8 cellular contexts compared by ENCODE assay signal in genomic region chr18:70450658-70451253, GRCh38.
DNase-seq lines count a peak whose midpoint lies in the region; ATAC-seq and TF ChIP-seq lines count a peak whose summit lies in the region.
"Had no signal": no experiment of that assay in that cellular context is flagged by ENCODE, and none has a peak within 500 bp of the region (broad histone marks: within the 10 kb centered on the region; RNA-seq: fewer than 3 reads in every experiment).

No MANE protein-coding gene starts in this region.

- no peak overlapping the region for H3K4me2 ChIP-seq in mammary epithelial cell (ENCODE audit: insufficient read depth, low read depth, low read length)

- dilution Hi-C loops in mammary epithelial cell (cut with HindIII; ENCODE audit: low sequenced_read_pairs), result no loop called here

- H3K36me3 Mint-ChIP-seq in nephron progenitor cell (ENCODE audit: low read depth), result no peaks in the 10 kb centered on the region

- intact Hi-C loops in mammary epithelial cell (cut with micrococcal nuclease) (loop anchor here (1.0 to 10.0 kb wide), 5 partner anchors 254 to 1603 kb away; no protein-coding TSS in a partner anchor), mucosa of descending colon (cut with DNase I, micrococcal nuclease) (loop anchor here in 1 of 2 donors (5.0 kb wide), 1 partner anchor 253 kb away; no protein-coding TSS in a partner anchor)

- H3K4me3 ChIP-seq in mammary epithelial cell (replicated peaks in 1 of 3; ENCODE audit: insufficient read depth in 1 of 3, low read depth in 2 of 3, low read length in 3 of 3) (no peak overlapping the region), mucosa of descending colon (no peak overlapping the region)

- no peak overlapping the region for H3K4me3 Mint-ChIP-seq in nephron progenitor cell

- H3K9me3 ChIP-seq in mammary epithelial cell (replicated peaks; ENCODE audit: insufficient read depth, low read length) (no peaks in the 10 kb centered on the region), mucosa of descending colon (no peaks in the 10 kb centered on the region)

- H3K27me3 ChIP-seq in mammary epithelial cell (ENCODE audit: insufficient read depth, low read length), result no peaks in the 10 kb centered on the region

- 5% methylated on average over 2 of the region's 2 CpGs for WGBS in mammary epithelial cell (ENCODE audit: low coverage, missing lambda C conversion rate)

- DNase-seq in GM03348 (ENCODE audit: low spot score) (peak; percentile 40), LoVo (ENCODE audit: low spot score) (peak; percentile 31), mammary epithelial cell (no peak), nephron progenitor cell (no peak), mucosa of descending colon (no peak), NCI-H2171 (lab: John Stamatoyannopoulos, UW) (no peak)
- DNase-seq: caudate nucleus had no signal

- no peak overlapping the region for H3K27ac Mint-ChIP-seq in nephron progenitor cell

- peaks cover 5% of the 10 kb centered on the region for H3K27me3 Mint-ChIP-seq in nephron progenitor cell (ENCODE audit: low read depth, poor library complexity)

- no peak for ATAC-seq in GM18907 (IDR thresholded peaks at IDR 0.05; ENCODE audit: unreplicated experiment)
- no peak for ATAC-seq in mucosa of descending colon

- H3K9ac ChIP-seq in mammary epithelial cell (ENCODE audit: insufficient read depth, low read length), result no peak overlapping the region

- no peaks in the 10 kb centered on the region for H3K79me2 ChIP-seq in mammary epithelial cell (ENCODE audit: insufficient read depth, low read length)

- no peaks in the 10 kb centered on the region for H3K9me3 Mint-ChIP-seq in nephron progenitor cell

- CTCF ChIA-PET in mammary epithelial cell (lab: Charles Lee; ENCODE audit: low non-redundant PET), result interaction anchor here (0.6 kb wide), 1 partner anchor 376 kb away, joined by 35 read pairs; no protein-coding TSS in a partner anchor

- TF ChIP-seq CTCF in mammary epithelial cell (conservative IDR thresholded peaks at IDR 0.05 in 1 of 2, IDR thresholded peaks at IDR 0.05 in 1 of 2; ENCODE audit: extremely low read depth in 1 of 2, insufficient read depth in 1 of 2, low read depth in 1 of 2, low read length in 2 of 2) (peak; percentile 47 to 59), nephron progenitor cell (IDR thresholded peaks at IDR 0.05) (peak; percentile 53), mucosa of descending colon (IDR thresholded peaks at IDR 0.05) (no peak)

- no peaks in the 10 kb centered on the region for H4K20me1 ChIP-seq in mammary epithelial cell (ENCODE audit: insufficient read depth, low read length)

- in situ Hi-C loops in mammary epithelial cell (cut with MboI; ENCODE audit: low sequenced_read_pairs in 2 of 2), result loop anchor here in 1 of 2 donors (25.0 kb wide), 1 partner anchor 638 kb away; no protein-coding TSS in a partner anchor

- H3K36me3 ChIP-seq in mammary epithelial cell (ENCODE audit: insufficient read depth, low read length) (no peaks in the 10 kb centered on the region), mucosa of descending colon (ENCODE audit: low read depth) (no peaks in the 10 kb centered on the region)

- no peak overlapping the region for H2AFZ ChIP-seq in mammary epithelial cell (ENCODE audit: low read depth, low read length)

- H3K27ac ChIP-seq in mammary epithelial cell (ENCODE audit: insufficient read depth, low read depth, low read length), result no peak overlapping the region

- H3K4me1 Mint-ChIP-seq in nephron progenitor cell, result peaks cover 20% of the 10 kb centered on the region

- H3K4me1 ChIP-seq in mammary epithelial cell (ENCODE audit: insufficient read depth, low read length) (no peaks in the 10 kb centered on the region), mucosa of descending colon (ENCODE audit: low read depth) (no peaks in the 10 kb centered on the region)

- BruUV-seq in mammary epithelial cell (replicated peaks; lab: Mats Ljungman, UMichigan), result no TSS peak

Comparison
In these comparisons a context has a peak if more than half of its experiments do, and no peak if none do; other contexts are left out.
1. DNase-seq: peak in GM03348 (single experiment) and LoVo (single experiment); none in mammary epithelial cell (single experiment), nephron progenitor cell (single experiment), mucosa of descending colon (0 of 3) and NCI-H2171 (single experiment).